ENCODE assay signal across 8 cellular contexts in the genomic region with DNA sequence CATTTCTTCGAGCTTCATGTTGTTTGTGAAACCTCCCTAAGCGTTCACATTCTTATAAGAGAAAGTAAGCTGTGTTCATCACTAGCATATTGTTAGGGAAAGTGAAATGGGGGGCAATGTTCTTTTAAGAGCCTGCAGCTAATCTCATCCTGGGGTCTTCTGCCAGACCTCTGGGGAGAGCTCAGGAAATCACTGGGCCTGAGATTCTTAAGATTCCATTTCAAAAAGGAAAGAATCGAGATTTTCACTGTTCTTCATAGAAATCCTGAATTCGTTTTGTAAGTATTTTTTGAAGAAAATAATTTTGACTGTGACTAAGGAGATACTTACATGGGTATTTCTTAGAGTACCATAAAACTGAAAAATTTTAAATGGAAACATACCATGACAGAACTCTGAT.
"Had no signal": no experiment of that assay in that cellular context is flagged by ENCODE, and none has a peak within 500 bp of the region (broad histone marks: within the 10 kb centered on the region; RNA-seq: fewer than 3 reads in every experiment).

No MANE protein-coding gene starts in this region.

- FAIRE-seq: G401.6, GM12878, GM12891, GM12892, GM18507, GM19239 had no signal

- ATAC-seq: GM12878 had no signal

- H3K4me3 ChIP-seq: GM12878 had no signal

- DNase-seq: GDM1, GF-D8 had no signal
